In the genomic region with DNA sequence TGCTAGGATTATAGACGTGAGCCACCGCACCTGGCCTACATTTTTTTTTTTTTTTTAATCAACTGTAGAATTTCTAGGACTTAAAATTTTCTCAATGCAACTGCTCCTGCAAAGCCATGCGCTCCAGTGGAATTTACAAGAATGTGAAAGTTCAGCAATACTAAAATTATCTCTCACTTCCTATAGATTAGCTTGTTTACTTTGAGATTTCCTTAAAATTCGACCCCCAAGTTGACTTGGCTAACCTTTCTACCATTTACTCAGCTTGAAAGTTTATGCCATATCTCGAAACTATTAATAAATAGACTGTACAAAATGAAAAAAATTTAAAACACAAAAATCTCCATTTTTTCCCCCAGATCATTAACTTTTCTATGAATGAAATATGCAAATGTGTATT, we compare ENCODE assay signal across 17 cellular contexts.
DNase-seq lines count a peak whose midpoint lies in the region; ATAC-seq, FAIRE-seq and TF ChIP-seq lines count a peak whose summit lies in the region.
"Had no signal": no experiment of that assay in that cellular context is flagged by ENCODE, and none has a peak within 500 bp of the region (broad histone marks: within the 10 kb centered on the region; RNA-seq: fewer than 3 reads in every experiment).

No MANE protein-coding gene starts in this region.

- no peak for TF ChIP-seq RAD21 in A549 (conservative IDR thresholded peaks at IDR 0.05 in 1 of 2, IDR thresholded peaks at IDR 0.05 in 1 of 2)

- ATAC-seq in A549 (no peak), left lobe of liver (no peak)

- peak overlapping the region; percentile 80 for H3K4me2 ChIP-seq in A549

- DNase-seq in A549 (ENCODE audit: low read depth in 1 of 2, low spot score in 1 of 2) (no peak), SK-N-MC (ENCODE audit: low read depth, low spot score) (no peak), fibroblast of mammary gland (ENCODE audit: low read depth) (no peak), left lobe of liver (ENCODE audit: low spot score) (no peak), endothelial cell (ENCODE audit: low spot score) (no peak), RPMI8226 (no peak), HT-29 (ENCODE audit: low spot score) (no peak)
- DNase-seq: Caco-2, DMS53, H9, IMR-90, NCI-H1417 treated with DMSO at 0.1 percent for 48 hours, NCI-H2227 treated with DMSO at 0.1 percent for 48 hours, NCI-H526, OCI-M1 had no signal

- CTCF ChIA-PET in A549 (lab: Yijun Ruan, JAX), result interaction anchor here (1.7 to 7.2 kb wide), 5 partner anchors 7 to 436 kb away, joined by 4 to 192 read pairs (median 43); no protein-coding TSS in a partner anchor

- peaks cover 39% of the 10 kb centered on the region for H3K4me1 ChIP-seq in A549

- no peak for FAIRE-seq in A549 (lab: Jason Lieb, UNC)

- H3K36me3 Mint-ChIP-seq in nephron (ENCODE audit: low read depth), result peaks cover 20% of the 10 kb centered on the region
- H3K36me3 Mint-ChIP-seq in endothelial cell (ENCODE audit: low read depth, unreplicated experiment), result peaks cover 8% of the 10 kb centered on the region
- H3K36me3 Mint-ChIP-seq: CD14-positive monocyte had no signal

- H3K9ac ChIP-seq in SK-N-MC (ENCODE audit: insufficient read length), result no peak overlapping the region

- H3K27ac ChIP-seq in A549, result peak overlapping the region; percentile 1 to 63; a peak in 3 of 6 replicates
- H3K27ac ChIP-seq in SK-N-MC, result 0 out of 2 replicates have a peak overlapping the region, but pooled peaks have one; percentile 10

- H3K4me1 Mint-ChIP-seq in nephron, result peaks cover 66% of the 10 kb centered on the region
- H3K4me1 Mint-ChIP-seq in endothelial cell (ENCODE audit: unreplicated experiment), result peaks cover 20% of the 10 kb centered on the region

- H3K4me3 Mint-ChIP-seq in nephron, result peak overlapping the region; percentile 86 to 94 (median 89)
- no peak overlapping the region for H3K4me3 Mint-ChIP-seq in endothelial cell (ENCODE audit: unreplicated experiment)
- H3K4me3 Mint-ChIP-seq: H9 had no signal

- no peak for TF ChIP-seq CTCF in A549 (IDR thresholded peaks at IDR 0.05)
- no peak for TF ChIP-seq CTCF in fibroblast of mammary gland (conservative IDR thresholded peaks at IDR 0.05; ENCODE audit: control insufficient read depth, insufficient read depth, low read depth, low read length)
- TF ChIP-seq CTCF in nephron (IDR thresholded peaks at IDR 0.05; ENCODE audit: unreplicated experiment in 3 of 3), result no peak
- TF ChIP-seq CTCF in endothelial cell (IDR thresholded peaks at IDR 0.05; ENCODE audit: unreplicated experiment), result no peak

- peak overlapping the region; percentile 66 to 81 (median 80) for H3K27ac Mint-ChIP-seq in nephron
- no peak overlapping the region for H3K27ac Mint-ChIP-seq in endothelial cell (ENCODE audit: unreplicated experiment)
- H3K27ac Mint-ChIP-seq: CD14-positive monocyte, H9 had no signal

- H3K4me3 ChIP-seq in A549 (peak overlapping the region; percentile 72), SK-N-MC (no peak overlapping the region), fibroblast of mammary gland (ENCODE audit: control insufficient read depth, low read depth, low read length) (peak overlapping the region; percentile 12)

- H3K9me3 Mint-ChIP-seq in nephron (no peaks in the 10 kb centered on the region), endothelial cell (ENCODE audit: unreplicated experiment) (no peaks in the 10 kb centered on the region)
- H3K9me3 Mint-ChIP-seq: H9 had no signal

- 55% methylated on average over 5 of the region's 5 CpGs for WGBS in A549 (ENCODE audit: missing lambda C conversion rate)

- H3K27me3 Mint-ChIP-seq in nephron (ENCODE audit: low read depth) (no peaks in the 10 kb centered on the region), endothelial cell (ENCODE audit: unreplicated experiment) (peaks cover 4% of the 10 kb centered on the region)

- no peak for TF ChIP-seq POLR2A in A549 (IDR thresholded peaks at IDR 0.05; ENCODE audit: low read length)

- no peaks in the 10 kb centered on the region for H3K36me3 ChIP-seq in SK-N-MC (ENCODE audit: insufficient read depth, low read length)

- POLR2A ChIA-PET in A549 (lab: Yijun Ruan, JAX), result no interaction called here

- H3K9me3 ChIP-seq in A549 (no peaks in the 10 kb centered on the region), SK-N-MC (ENCODE audit: low read depth, low read length) (no peaks in the 10 kb centered on the region)
- H3K9me3 ChIP-seq: Caco-2 had no signal

- no peak for TF ChIP-seq EP300 in A549 (IDR thresholded peaks at IDR 0.05)

TF ChIP-seq in A549, 52 proteins besides CTCF, POLR2A, EP300 and RAD21:
- TF ChIP-seq KDM5A (IDR thresholded peaks at IDR 0.05), result no peak
- no peak for TF ChIP-seq HEYL (CRISPR knock-in tag; IDR thresholded peaks at IDR 0.05)
- no peak for TF ChIP-seq HOXA7 (CRISPR knock-in tag; IDR thresholded peaks at IDR 0.05)
- no peak for TF ChIP-seq GATA3 (IDR thresholded peaks at IDR 0.05; ENCODE audit: borderline replicate concordance)
- no peak for TF ChIP-seq TFCP2L1 (CRISPR knock-in tag; IDR thresholded peaks at IDR 0.05)
- no peak for TF ChIP-seq SMC3 (IDR thresholded peaks at IDR 0.05)
- TF ChIP-seq CBX8 (IDR thresholded peaks at IDR 0.05), result no peak
- no peak for TF ChIP-seq FOSB (CRISPR knock-in tag; IDR thresholded peaks at IDR 0.05)
- no peak for TF ChIP-seq MAZ (IDR thresholded peaks at IDR 0.05; ENCODE audit: borderline replicate concordance, low read depth, low read length)
- no peak for TF ChIP-seq ZNF302 (CRISPR knock-in tag; IDR thresholded peaks at IDR 0.05)
- TF ChIP-seq, protein P1, sequence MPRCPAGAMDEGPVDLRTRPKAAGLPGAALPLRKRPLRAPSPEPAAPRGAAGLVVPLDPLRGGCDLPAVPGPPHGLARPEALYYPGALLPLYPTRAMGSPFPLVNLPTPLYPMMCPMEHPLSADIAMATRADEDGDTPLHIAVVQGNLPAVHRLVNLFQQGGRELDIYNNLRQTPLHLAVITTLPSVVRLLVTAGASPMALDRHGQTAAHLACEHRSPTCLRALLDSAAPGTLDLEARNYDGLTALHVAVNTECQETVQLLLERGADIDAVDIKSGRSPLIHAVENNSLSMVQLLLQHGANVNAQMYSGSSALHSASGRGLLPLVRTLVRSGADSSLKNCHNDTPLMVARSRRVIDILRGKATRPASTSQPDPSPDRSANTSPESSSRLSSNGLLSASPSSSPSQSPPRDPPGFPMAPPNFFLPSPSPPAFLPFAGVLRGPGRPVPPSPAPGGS (IDR thresholded peaks at IDR 0.05), result no peak
- TF ChIP-seq, protein P2, sequence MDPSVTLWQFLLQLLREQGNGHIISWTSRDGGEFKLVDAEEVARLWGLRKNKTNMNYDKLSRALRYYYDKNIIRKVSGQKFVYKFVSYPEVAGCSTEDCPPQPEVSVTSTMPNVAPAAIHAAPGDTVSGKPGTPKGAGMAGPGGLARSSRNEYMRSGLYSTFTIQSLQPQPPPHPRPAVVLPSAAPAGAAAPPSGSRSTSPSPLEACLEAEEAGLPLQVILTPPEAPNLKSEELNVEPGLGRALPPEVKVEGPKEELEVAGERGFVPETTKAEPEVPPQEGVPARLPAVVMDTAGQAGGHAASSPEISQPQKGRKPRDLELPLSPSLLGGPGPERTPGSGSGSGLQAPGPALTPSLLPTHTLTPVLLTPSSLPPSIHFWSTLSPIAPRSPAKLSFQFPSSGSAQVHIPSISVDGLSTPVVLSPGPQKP (IDR thresholded peaks at IDR 0.05; ENCODE audit: low read depth, low read length), result no peak
- TF ChIP-seq ESRRA (IDR thresholded peaks at IDR 0.05; ENCODE audit: borderline replicate concordance, low read length), result no peak
- no peak for TF ChIP-seq CHD4 (IDR thresholded peaks at IDR 0.05; ENCODE audit: borderline replicate concordance)
TF ChIP-seq in A549: peak in this region for 0.
